Comparison of ENCODE assay signal across 8 cellular contexts in the genomic region with DNA sequence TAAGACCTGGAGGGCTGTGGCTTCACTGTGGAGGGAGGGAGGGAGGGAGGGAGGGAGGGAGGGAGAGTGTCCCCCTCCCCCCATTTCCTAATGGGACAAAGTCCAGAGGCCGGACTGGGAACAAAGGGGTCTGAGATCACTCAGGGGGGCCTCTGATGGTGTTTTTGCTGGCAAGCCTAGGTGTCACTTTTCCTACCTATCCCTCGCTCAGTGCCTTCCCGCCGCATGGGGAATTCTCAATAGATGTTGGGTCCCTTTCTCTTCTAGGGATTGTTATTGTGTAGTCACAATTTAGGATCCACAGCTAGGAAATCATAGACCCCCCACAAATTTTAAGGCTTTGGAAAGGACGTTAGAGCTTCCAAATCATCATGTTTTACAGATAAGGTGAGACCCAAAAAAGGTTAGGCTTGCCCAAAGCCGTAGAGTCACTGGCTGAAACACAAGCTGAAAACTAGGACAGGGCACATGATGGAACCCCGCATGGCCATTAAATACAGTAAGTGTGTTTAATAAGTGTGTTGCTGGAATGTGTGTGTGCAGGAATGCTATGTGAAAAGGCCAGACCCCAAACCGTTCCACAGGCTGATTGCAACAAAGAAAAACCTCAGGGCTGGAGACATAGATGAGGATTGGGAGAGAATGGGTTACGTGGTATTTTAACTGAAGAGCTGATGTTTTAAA. TPM values are rescaled to one million over a fixed set of nuclear protein-coding genes. Genes with fewer than 3 reads are reported as not detected.
DNase-seq lines count a peak whose midpoint lies in the region; ATAC-seq and TF ChIP-seq lines count a peak whose summit lies in the region.

No MANE protein-coding gene starts in this region.

- H3K4me1 ChIP-seq in OCI-LY3 (ENCODE audit: low read length) (peaks cover 34% of the 10 kb centered on the region), neural progenitor cell (peaks cover 30% of the 10 kb centered on the region)

- H3K36me3 Mint-ChIP-seq in neural progenitor cell = no peaks in the 10 kb centered on the region

- H3K9ac ChIP-seq in OCI-LY3 (ENCODE audit: low read length) = peak overlapping the region; percentile 15; the same call in 1 of the 2 replicates
- no peak overlapping the region for H3K9ac ChIP-seq in neural progenitor cell

- intact Hi-C loops in dorsolateral prefrontal cortex (cut with DNase I) = loop anchor here (1.0 to 2.0 kb wide), 2 partner anchors 23 to 33 kb away; no protein-coding TSS in a partner anchor

- H3K4me2 ChIP-seq in OCI-LY3 (ENCODE audit: low read length) (peak overlapping the region; percentile 50), neural progenitor cell (peak overlapping the region; percentile 41)

- no peaks in the 10 kb centered on the region for H4K20me1 ChIP-seq in OCI-LY3 (ENCODE audit: insufficient read depth, low read length)
- no peaks in the 10 kb centered on the region for H4K20me1 ChIP-seq in neural progenitor cell (ENCODE audit: low read depth)

- POLR2A ChIA-PET in AG04450 (lab: Yijun Ruan, JAX) (interaction anchor here (0.9 to 2.7 kb wide), 8 partner anchors 9 to 109 kb away, joined by 3 to 27 read pairs (median 4); partner anchors contain the start of gene BEST1), GM10248 (lab: Yijun Ruan, JAX) (interaction anchor here (1.5 kb wide), 1 partner anchor 9 kb away, joined by 6 read pairs; no protein-coding TSS in a partner anchor)

- no peak for ATAC-seq in GM18861 (IDR thresholded peaks at IDR 0.05; ENCODE audit: unreplicated experiment)

- peaks cover 40% of the 10 kb centered on the region for H3K4me1 Mint-ChIP-seq in neural progenitor cell

- H3K4me3 Mint-ChIP-seq in neural progenitor cell = no peak overlapping the region

- TF ChIP-seq CTCF in AG04450 (IDR thresholded peaks at IDR 0.05; ENCODE audit: low read depth, low read length) (no peak), OCI-LY3 (IDR thresholded peaks at IDR 0.05; ENCODE audit: low read depth, low read length) (no peak), dorsolateral prefrontal cortex (IDR thresholded peaks at IDR 0.05 in 54 of 56, conservative IDR thresholded peaks at IDR 0.05 in 2 of 56; ENCODE audit: low read depth in 1 of 56, partially characterized antibody in 56 of 56) (no peak), neural progenitor cell (IDR thresholded peaks at IDR 0.05) (no peak), GM10266 (IDR thresholded peaks at IDR 0.05; ENCODE audit: control insufficient read depth, insufficient read depth, low read depth, missing control alignments) (no peak), GM10248 (IDR thresholded peaks at IDR 0.05; ENCODE audit: control extremely low read depth, extremely low read depth, low read depth, missing control alignments) (no peak)

- no peaks in the 10 kb centered on the region for H3K9me3 Mint-ChIP-seq in neural progenitor cell

- H3K27me3 Mint-ChIP-seq in neural progenitor cell (ENCODE audit: insufficient read depth, low read depth) = peaks cover 6% of the 10 kb centered on the region

- CTCF ChIA-PET in AG04450 (lab: Charles Lee) (interaction anchor here (0.6 to 14.7 kb wide), 6 partner anchors 24 to 517 kb away, joined by 3 to 135 read pairs (median 6); no protein-coding TSS in a partner anchor), GM10248 (lab: Yijun Ruan, JAX) (interaction anchor here (0.9 to 4.0 kb wide), 14 partner anchors 9 to 422 kb away, joined by 3 to 18 read pairs (median 6); no protein-coding TSS in a partner anchor)

- no peaks in the 10 kb centered on the region for H3K27me3 ChIP-seq in AG04450 (ENCODE audit: control insufficient read depth, insufficient read depth, low read length)
- H3K27me3 ChIP-seq in OCI-LY3 (ENCODE audit: low read depth, low read length) = no peaks in the 10 kb centered on the region
- H3K27me3 ChIP-seq in dorsolateral prefrontal cortex = no peaks in the 10 kb centered on the region
- no peaks in the 10 kb centered on the region for H3K27me3 ChIP-seq in neural progenitor cell

- peaks cover 5% of the 10 kb centered on the region; the same call in 1 of the 2 replicates for H3K9me3 ChIP-seq in AG04450 (ENCODE audit: control insufficient read depth, insufficient read depth, low read length)
- no peaks in the 10 kb centered on the region for H3K9me3 ChIP-seq in OCI-LY3 (ENCODE audit: insufficient read depth, low read length)
- H3K9me3 ChIP-seq in neural progenitor cell (ENCODE audit: low read depth) = no peaks in the 10 kb centered on the region

- H2AFZ ChIP-seq in OCI-LY3 (ENCODE audit: low read depth, low read length) = peak overlapping the region; percentile 28; the same call in 1 of the 2 replicates
- H2AFZ ChIP-seq in neural progenitor cell (replicated peaks) = no peak overlapping the region

- H3K79me2 ChIP-seq in OCI-LY3 (ENCODE audit: low read length) = peaks cover 1% of the 10 kb centered on the region; the same call in 1 of the 2 replicates
- H3K79me2 ChIP-seq in neural progenitor cell (ENCODE audit: low read depth) = peaks cover 22% of the 10 kb centered on the region

- peak overlapping the region; percentile 16 for H3K27ac Mint-ChIP-seq in neural progenitor cell

- peak overlapping the region; percentile 99 for H3K27ac ChIP-seq in AG04450 (ENCODE audit: low read depth, low read length)
- H3K27ac ChIP-seq in OCI-LY3 (ENCODE audit: low read length) = peak overlapping the region; percentile 43
- H3K27ac ChIP-seq in dorsolateral prefrontal cortex = peak overlapping the region; percentile 92 to 100 (median 99)
- H3K27ac ChIP-seq in neural progenitor cell = no peak overlapping the region

- H3K36me3 ChIP-seq in OCI-LY3 (replicated peaks; ENCODE audit: low read depth, low read length) (no peaks in the 10 kb centered on the region), neural progenitor cell (no peaks in the 10 kb centered on the region)

- no peak for DNase-seq in AG04450 (ENCODE audit: low read depth, low spot score)
- DNase-seq in dorsolateral prefrontal cortex = peak in 4 of 10 donors; percentile 11 to 26 (median 18)
- DNase-seq in neural progenitor cell (ENCODE audit: low spot score) = no peak
- DNase-seq in GM10266 (ENCODE audit: extremely low spot score) = no peak
- DNase-seq in globus pallidus (ENCODE audit: low spot score) = no peak
- no peak for DNase-seq in GM10248 (ENCODE audit: extremely low spot score)

- peak overlapping the region; percentile 25 for H3K4me3 ChIP-seq in AG04450 (ENCODE audit: low read depth, low read length)
- H3K4me3 ChIP-seq in OCI-LY3 (ENCODE audit: low read length) = peak overlapping the region; percentile 7; the same call in 1 of the 2 replicates
- H3K4me3 ChIP-seq in dorsolateral prefrontal cortex = peak overlapping the region in 25 of 59 donors; percentile 3 to 39 (median 22)
- H3K4me3 ChIP-seq in neural progenitor cell = no peak overlapping the region

- peaks cover 30% of the 10 kb centered on the region for H3F3A ChIP-seq in neural progenitor cell (ENCODE audit: low read depth)

RNA-seq across cellular contexts. Expression of gene FTH1, which starts 4.8 kb away (rescaled TPM):
- polyA plus RNA-seq in AG04450 (2011; rRNA removed) = 3,294 and 4,220 TPM in 2 replicates
- 1,880 and 1,982 TPM in 2 replicates for polyA minus RNA-seq in AG04450 (2011; rRNA and poly(A)+ RNA removed)
- total RNA-seq in dorsolateral prefrontal cortex = 1,000 to 10,000 TPM; 2,016 to 5,225 (median 3,057) TPM
- 649 and 846 TPM in 2 replicates for total RNA-seq in neural progenitor cell (ENCODE audit: low replicate concordance)

RNA-seq across cellular contexts. Expression of gene BEST1, which starts 22.1 kb away (rescaled TPM):
- 2.6 TPM in 2 replicates for polyA plus RNA-seq in AG04450 (2011; rRNA removed)
- polyA minus RNA-seq in AG04450 (2011; rRNA and poly(A)+ RNA removed) = 4.4 and 4.9 TPM in 2 replicates
- 100 to 1,000 TPM in 2 of 120 experiments, 10 to 100 TPM in 118; 10.7 to 176 (median 32.0) TPM for total RNA-seq in dorsolateral prefrontal cortex
- total RNA-seq in neural progenitor cell (ENCODE audit: low replicate concordance) = 0.15 TPM in 1 of 2 replicates, not detected in the other

RNA-seq across cellular contexts. Expression of gene RAB3IL1, which starts 54.9 kb away (rescaled TPM):
- 2.7 and 3.6 TPM in 2 replicates for polyA plus RNA-seq in AG04450 (2011; rRNA removed)
- polyA minus RNA-seq in AG04450 (2011; rRNA and poly(A)+ RNA removed) = 2.6 and 2.9 TPM in 2 replicates
- 10 to 100 TPM in 71 of 120 experiments, 1 to 10 TPM in 49; 5.8 to 23.3 (median 10.7) TPM for total RNA-seq in dorsolateral prefrontal cortex
- total RNA-seq in neural progenitor cell (ENCODE audit: low replicate concordance) = 1.4 TPM in 2 replicates

Comparison
In these comparisons a context has a peak if more than half of its experiments do, and no peak if none do; other contexts are left out.
1. RNA of gene BEST1, which starts 22.1 kb away (total RNA-seq): 10.7 to 176 TPM in dorsolateral prefrontal cortex; 0.15 TPM in neural progenitor cell; every median in the first group is over 10 times any median in the second.